8 cellular contexts compared by ENCODE assay signal in genomic region chr14:81170104-81170828, GRCh38. TPM values are rescaled to one million over a fixed set of nuclear protein-coding genes. Genes with fewer than 3 reads are reported as not detected.
DNase-seq lines count a peak whose midpoint lies in the region; TF ChIP-seq lines count a peak whose summit lies in the region.

No MANE protein-coding gene starts in this region.

- H3K27me3 ChIP-seq in osteoblast (ENCODE audit: insufficient read depth, low read length), result no peaks in the 10 kb centered on the region
- H3K27me3 ChIP-seq in thymus (ENCODE audit: control insufficient read depth, insufficient read depth), result no peaks in the 10 kb centered on the region

- H3K4me1 Mint-ChIP-seq in activated naive CD4-positive, alpha-beta T cell treated with anti-CD3 and anti-CD28 coated beads, Interleukin-2, amount 50 U/mL, for 24 hours, result peaks cover 30% of the 10 kb centered on the region
- peaks cover 5% of the 10 kb centered on the region for H3K4me1 Mint-ChIP-seq in glutamatergic neuron (ENCODE audit: low read depth, unreplicated experiment)

- H2AFZ ChIP-seq in osteoblast (ENCODE audit: low read length), result peak overlapping the region; percentile 90

- H3K27ac Mint-ChIP-seq in activated naive CD4-positive, alpha-beta T cell treated with anti-CD3 and anti-CD28 coated beads, Interleukin-2, amount 50 U/mL, for 24 hours, result peak overlapping the region; percentile 98
- peak overlapping the region; percentile 96 for H3K27ac Mint-ChIP-seq in glutamatergic neuron (ENCODE audit: unreplicated experiment)

- no peaks in the 10 kb centered on the region for H3K36me3 ChIP-seq in osteoblast (ENCODE audit: insufficient read depth, low read length)
- no peaks in the 10 kb centered on the region for H3K36me3 ChIP-seq in thymus (ENCODE audit: control insufficient read depth, insufficient read depth)

- H3K27me3 Mint-ChIP-seq in activated naive CD4-positive, alpha-beta T cell treated with anti-CD3 and anti-CD28 coated beads, Interleukin-2, amount 50 U/mL, for 24 hours, result no peaks in the 10 kb centered on the region
- H3K27me3 Mint-ChIP-seq in glutamatergic neuron (ENCODE audit: unreplicated experiment), result peaks cover 6% of the 10 kb centered on the region

- DNase-seq in HFF-Myc (ENCODE audit: extremely low read depth, low read depth), result peak; percentile 53
- peak; percentile 90 for DNase-seq in MV-4-11 (lab: John Stamatoyannopoulos, UW)
- peak; percentile 92 for DNase-seq in SK-MEL-5 (ENCODE audit: low read depth, low spot score)
- peak; percentile 89 for DNase-seq in glutamatergic neuron
- peak; percentile 92 for DNase-seq in osteoblast (ENCODE audit: insufficient read length, low spot score, missing footprints)

- H4K20me1 ChIP-seq in osteoblast (ENCODE audit: insufficient read depth, low read length), result no peaks in the 10 kb centered on the region

- in situ Hi-C loops in SK-MEL-5 (cut with HindIII; ENCODE audit: low pct_unique_long_range_greater_than_20kb, low sequenced_read_pairs), result no loop called here

- H3K4me2 ChIP-seq in osteoblast (ENCODE audit: insufficient read depth, low read length), result peak overlapping the region; percentile 80

- no peaks in the 10 kb centered on the region for H3K79me2 ChIP-seq in osteoblast (ENCODE audit: insufficient read depth, low read length)

- H3K36me3 Mint-ChIP-seq in activated naive CD4-positive, alpha-beta T cell treated with anti-CD3 and anti-CD28 coated beads, Interleukin-2, amount 50 U/mL, for 24 hours, result no peaks in the 10 kb centered on the region
- H3K36me3 Mint-ChIP-seq in glutamatergic neuron (ENCODE audit: unreplicated experiment), result peaks cover 4% of the 10 kb centered on the region

- H3K9me3 ChIP-seq in osteoblast (ENCODE audit: low read depth, low read length) (no peaks in the 10 kb centered on the region), thymus (ENCODE audit: control insufficient read depth) (no peaks in the 10 kb centered on the region)

- H3K4me3 ChIP-seq in GM08714 (ENCODE audit: low read length), result peak overlapping the region; percentile 64; the same call in 1 of the 2 replicates
- H3K4me3 ChIP-seq in HFF-Myc (replicated peaks; ENCODE audit: low read depth, low read length), result peak overlapping the region; percentile 60
- peak overlapping the region; percentile 81 for H3K4me3 ChIP-seq in osteoblast (ENCODE audit: insufficient read depth, low read length)
- H3K4me3 ChIP-seq in thymus (ENCODE audit: low read length), result peak overlapping the region; percentile 73

- peak; percentile 88 for TF ChIP-seq CTCF in HFF-Myc (IDR thresholded peaks at IDR 0.05; ENCODE audit: low read depth, low read length, missing control alignments)
- peak; percentile 92 for TF ChIP-seq CTCF in glutamatergic neuron (IDR thresholded peaks at IDR 0.05; ENCODE audit: partially characterized antibody, unreplicated experiment)
- TF ChIP-seq CTCF in osteoblast (IDR thresholded peaks at IDR 0.05; ENCODE audit: extremely low read depth, low read depth, low read length), result peak; percentile 91

- peaks cover 21% of the 10 kb centered on the region for H3K4me1 ChIP-seq in osteoblast (ENCODE audit: insufficient read depth, low read length)
- no peaks in the 10 kb centered on the region for H3K4me1 ChIP-seq in thymus (ENCODE audit: control insufficient read depth, insufficient read depth, low read length)

- H3K9me3 Mint-ChIP-seq in activated naive CD4-positive, alpha-beta T cell treated with anti-CD3 and anti-CD28 coated beads, Interleukin-2, amount 50 U/mL, for 24 hours, result no peaks in the 10 kb centered on the region
- peaks cover 3% of the 10 kb centered on the region for H3K9me3 Mint-ChIP-seq in glutamatergic neuron (ENCODE audit: unreplicated experiment)

- under 1% methylated on average over 28 of the region's 28 CpGs for WGBS in thymus

- H3K27ac ChIP-seq in osteoblast (ENCODE audit: low read depth, low read length), result peak overlapping the region; percentile 73
- peak overlapping the region; percentile 97 for H3K27ac ChIP-seq in thymus (ENCODE audit: low read depth)

- H3K4me3 Mint-ChIP-seq in activated naive CD4-positive, alpha-beta T cell treated with anti-CD3 and anti-CD28 coated beads, Interleukin-2, amount 50 U/mL, for 24 hours, result peak overlapping the region; percentile 91
- peak overlapping the region; percentile 93 for H3K4me3 Mint-ChIP-seq in glutamatergic neuron (ENCODE audit: unreplicated experiment)

RNA-seq across cellular contexts. Expression of gene GTF2A1, which starts 50.5 kb away (rescaled TPM):
- total RNA-seq in SK-MEL-5 (2014; rRNA removed; shearing (Covaris generic)), result 32.0 and 35.2 TPM in 2 replicates
- 18.5 and 25.1 TPM in 2 replicates for polyA plus RNA-seq in SK-MEL-5 (2015; cell fraction: cytosol; rRNA removed)
- polyA plus RNA-seq in SK-MEL-5 (2015; cell fraction: nucleus; rRNA removed), result 9.3 and 9.6 TPM in 2 replicates
- total RNA-seq in glutamatergic neuron (ENCODE audit: unreplicated experiment), result 62.3 TPM
- total RNA-seq in osteoblast, result 35.8 and 37.4 TPM in 2 replicates
- polyA plus RNA-seq in thymus, result 14.1 TPM

Comparison
In these comparisons a context has a peak if more than half of its experiments do, and no peak if none do; other contexts are left out.
1. Peak in every context shown above with its lines: DNase-seq, H3K4me3 ChIP-seq and H3K27ac ChIP-seq.